Comparison of ENCODE assay signal across 19 cellular contexts in genomic region chrX:46463682-46464081, GRCh38.
DNase-seq lines count a peak whose midpoint lies in the region; ATAC-seq, FAIRE-seq and TF ChIP-seq lines count a peak whose summit lies in the region.
"Had no signal": no experiment of that assay in that cellular context is flagged by ENCODE, and none has a peak within 500 bp of the region (broad histone marks: within the 10 kb centered on the region; RNA-seq: fewer than 3 reads in every experiment).

No MANE protein-coding gene starts in this region.

- H4K20me1 ChIP-seq in astrocyte (ENCODE audit: insufficient read depth, low read length), result no peaks in the 10 kb centered on the region

- H2AFZ ChIP-seq in astrocyte (ENCODE audit: low read depth, low read length), result no peak overlapping the region

- H3K4me3 Mint-ChIP-seq in activated naive CD4-positive, alpha-beta T cell treated with anti-CD3 and anti-CD28 coated beads for 36 hours, result no peak overlapping the region
- H3K4me3 Mint-ChIP-seq in astrocyte (ENCODE audit: unreplicated experiment), result no peak overlapping the region
- no peak overlapping the region for H3K4me3 Mint-ChIP-seq in stimulated activated effector memory CD8-positive, alpha-beta T cell treated with anti-CD3 and anti-CD28 coated beads, Interleukin-12 subunit alpha, Interleukin-12 subunit beta, amount 100 ng/mL, for 72 hours
- H3K4me3 Mint-ChIP-seq: IgD-negative memory B cell had no signal

- CTCF ChIA-PET in activated naive CD4-positive, alpha-beta T cell treated with anti-CD3 and anti-CD28 coated beads for 36 hours (lab: Charles Lee), result no interaction called here

- H3K27ac ChIP-seq in astrocyte (ENCODE audit: low read depth, low read length), result no peak overlapping the region
- H3K27ac ChIP-seq: C4-2B had no signal

- no peaks in the 10 kb centered on the region for H3K4me1 ChIP-seq in astrocyte (ENCODE audit: insufficient read depth, low read length)

- no peaks in the 10 kb centered on the region for H3K27me3 Mint-ChIP-seq in activated naive CD4-positive, alpha-beta T cell treated with anti-CD3 and anti-CD28 coated beads for 36 hours (ENCODE audit: low read depth)
- H3K27me3 Mint-ChIP-seq in astrocyte (ENCODE audit: low read depth, unreplicated experiment), result no peaks in the 10 kb centered on the region
- H3K27me3 Mint-ChIP-seq: IgD-negative memory B cell had no signal

- no peaks in the 10 kb centered on the region for H3K9me3 ChIP-seq in astrocyte (ENCODE audit: insufficient read depth, low read depth, low read length)

- no peak for DNase-seq in activated naive CD4-positive, alpha-beta T cell treated with anti-CD3 and anti-CD28 coated beads, Interleukin-2, amount 50 U/mL, for 72 hours (ENCODE audit: low spot score in 2 of 2)
- no peak for DNase-seq in activated naive CD4-positive, alpha-beta T cell treated with anti-CD3 and anti-CD28 coated beads for 36 hours
- no peak for DNase-seq in astrocyte (ENCODE audit: low read depth)
- no peak for DNase-seq in stimulated activated effector memory CD8-positive, alpha-beta T cell treated with anti-CD3 and anti-CD28 coated beads, Interleukin-12 subunit alpha, Interleukin-12 subunit beta, amount 100 ng/mL, for 72 hours (ENCODE audit: low spot score in 2 of 2)
- no peak for DNase-seq in NCI-H1417 (lab: John Stamatoyannopoulos, UW)
- DNase-seq in DMS114 treated with DMSO at 0.1 percent for 48 hours (lab: John Stamatoyannopoulos, UW; ENCODE audit: unreplicated experiment), result no peak
- DNase-seq in middle frontal gyrus (ENCODE audit: extremely low spot score, low spot score), result no peak
- DNase-seq: Calu3, DMS79 treated with DMSO at 0.1 percent for 48 hours, MV-4-11, NCI-H1436 treated with DMSO at 0.1 percent for 48 hours, NCI-H2081, NCI-H510A treated with DMSO at 0.1 percent for 48 hours, SIG-M5 had no signal

- H3K36me3 Mint-ChIP-seq in activated naive CD4-positive, alpha-beta T cell treated with anti-CD3 and anti-CD28 coated beads, Interleukin-2, amount 50 U/mL, for 72 hours, result peaks cover 18 to 38% of the 10 kb centered on the region in 2 donors
- peaks cover 40% of the 10 kb centered on the region for H3K36me3 Mint-ChIP-seq in activated naive CD4-positive, alpha-beta T cell treated with anti-CD3 and anti-CD28 coated beads for 36 hours (ENCODE audit: low read depth)
- peaks cover 20% of the 10 kb centered on the region for H3K36me3 Mint-ChIP-seq in astrocyte (ENCODE audit: low read depth, unreplicated experiment)
- peaks cover 45% of the 10 kb centered on the region for H3K36me3 Mint-ChIP-seq in stimulated activated effector memory CD8-positive, alpha-beta T cell treated with anti-CD3 and anti-CD28 coated beads, Interleukin-12 subunit alpha, Interleukin-12 subunit beta, amount 100 ng/mL, for 72 hours

- ATAC-seq in activated naive CD4-positive, alpha-beta T cell treated with anti-CD3 and anti-CD28 coated beads, Interleukin-2, amount 50 U/mL, for 72 hours, result no peak
- ATAC-seq in HG03066 (IDR thresholded peaks at IDR 0.05; ENCODE audit: low read depth, unreplicated experiment), result peak; percentile 45
- ATAC-seq in stimulated activated effector memory CD8-positive, alpha-beta T cell treated with anti-CD3 and anti-CD28 coated beads, Interleukin-12 subunit alpha, Interleukin-12 subunit beta, amount 100 ng/mL, for 72 hours, result no peak

- no peaks in the 10 kb centered on the region for H3K27me3 ChIP-seq in astrocyte (ENCODE audit: insufficient read depth, low read length)

- FAIRE-seq in astrocyte (lab: Jason Lieb, UNC), result peak; percentile 20
- FAIRE-seq: A204.1, G401.6 had no signal

- intact Hi-C loops in activated naive CD4-positive, alpha-beta T cell treated with anti-CD3 and anti-CD28 coated beads for 36 hours (cut with micrococcal nuclease), result no loop called here

- TF ChIP-seq CTCF in astrocyte (IDR thresholded peaks at IDR 0.05; ENCODE audit: insufficient read depth, low read depth, low read length), result no peak

- no peak overlapping the region for H3K4me2 ChIP-seq in astrocyte (ENCODE audit: low read length)

- H3K4me1 Mint-ChIP-seq in activated naive CD4-positive, alpha-beta T cell treated with anti-CD3 and anti-CD28 coated beads for 36 hours (ENCODE audit: low read depth), result peaks cover 10% of the 10 kb centered on the region
- peaks cover 3% of the 10 kb centered on the region for H3K4me1 Mint-ChIP-seq in astrocyte (ENCODE audit: low read depth, unreplicated experiment)
- peaks cover 17% of the 10 kb centered on the region for H3K4me1 Mint-ChIP-seq in stimulated activated effector memory CD8-positive, alpha-beta T cell treated with anti-CD3 and anti-CD28 coated beads, Interleukin-12 subunit alpha, Interleukin-12 subunit beta, amount 100 ng/mL, for 72 hours

- peak overlapping the region; percentile 57 to 88 for H3K27ac Mint-ChIP-seq in activated naive CD4-positive, alpha-beta T cell treated with anti-CD3 and anti-CD28 coated beads, Interleukin-2, amount 50 U/mL, for 72 hours
- H3K27ac Mint-ChIP-seq in activated naive CD4-positive, alpha-beta T cell treated with anti-CD3 and anti-CD28 coated beads for 36 hours, result no peak overlapping the region
- H3K27ac Mint-ChIP-seq in astrocyte (ENCODE audit: unreplicated experiment), result no peak overlapping the region
- peak overlapping the region; percentile 43 for H3K27ac Mint-ChIP-seq in stimulated activated effector memory CD8-positive, alpha-beta T cell treated with anti-CD3 and anti-CD28 coated beads, Interleukin-12 subunit alpha, Interleukin-12 subunit beta, amount 100 ng/mL, for 72 hours

- H3K9ac ChIP-seq in astrocyte (ENCODE audit: low read length), result no peak overlapping the region

- H3K9me3 Mint-ChIP-seq in activated naive CD4-positive, alpha-beta T cell treated with anti-CD3 and anti-CD28 coated beads, Interleukin-2, amount 50 U/mL, for 72 hours, result peaks cover 0 to 4% of the 10 kb centered on the region in 2 donors
- H3K9me3 Mint-ChIP-seq in activated naive CD4-positive, alpha-beta T cell treated with anti-CD3 and anti-CD28 coated beads for 36 hours, result no peaks in the 10 kb centered on the region
- H3K9me3 Mint-ChIP-seq in astrocyte (ENCODE audit: unreplicated experiment), result peaks cover 3% of the 10 kb centered on the region
- H3K9me3 Mint-ChIP-seq in stimulated activated effector memory CD8-positive, alpha-beta T cell treated with anti-CD3 and anti-CD28 coated beads, Interleukin-12 subunit alpha, Interleukin-12 subunit beta, amount 100 ng/mL, for 72 hours, result no peaks in the 10 kb centered on the region
- H3K9me3 Mint-ChIP-seq: IgD-negative memory B cell had no signal

- peaks cover 12% of the 10 kb centered on the region for H3K36me3 ChIP-seq in astrocyte (ENCODE audit: insufficient read depth, low read length)

- no peak overlapping the region for H3K4me3 ChIP-seq in astrocyte (ENCODE audit: insufficient read depth, low read depth, low read length)

- H3K79me2 ChIP-seq in astrocyte (ENCODE audit: insufficient read depth, low read length), result no peaks in the 10 kb centered on the region

Comparison
In these comparisons a context has a peak if more than half of its experiments do, and no peak if none do; other contexts are left out.
1. H3K27ac Mint-ChIP-seq: peak in activated naive CD4-positive, alpha-beta T cell treated with anti-CD3 and anti-CD28 coated beads, Interleukin-2, amount 50 U/mL, for 72 hours (2 of 2) and stimulated activated effector memory CD8-positive, alpha-beta T cell treated with anti-CD3 and anti-CD28 coated beads, Interleukin-12 subunit alpha, Interleukin-12 subunit beta, amount 100 ng/mL, for 72 hours (single experiment); none in activated naive CD4-positive, alpha-beta T cell treated with anti-CD3 and anti-CD28 coated beads for 36 hours (single experiment) and astrocyte (single experiment).